Comparison of ENCODE assay signal across 11 cellular contexts in the genomic region with DNA sequence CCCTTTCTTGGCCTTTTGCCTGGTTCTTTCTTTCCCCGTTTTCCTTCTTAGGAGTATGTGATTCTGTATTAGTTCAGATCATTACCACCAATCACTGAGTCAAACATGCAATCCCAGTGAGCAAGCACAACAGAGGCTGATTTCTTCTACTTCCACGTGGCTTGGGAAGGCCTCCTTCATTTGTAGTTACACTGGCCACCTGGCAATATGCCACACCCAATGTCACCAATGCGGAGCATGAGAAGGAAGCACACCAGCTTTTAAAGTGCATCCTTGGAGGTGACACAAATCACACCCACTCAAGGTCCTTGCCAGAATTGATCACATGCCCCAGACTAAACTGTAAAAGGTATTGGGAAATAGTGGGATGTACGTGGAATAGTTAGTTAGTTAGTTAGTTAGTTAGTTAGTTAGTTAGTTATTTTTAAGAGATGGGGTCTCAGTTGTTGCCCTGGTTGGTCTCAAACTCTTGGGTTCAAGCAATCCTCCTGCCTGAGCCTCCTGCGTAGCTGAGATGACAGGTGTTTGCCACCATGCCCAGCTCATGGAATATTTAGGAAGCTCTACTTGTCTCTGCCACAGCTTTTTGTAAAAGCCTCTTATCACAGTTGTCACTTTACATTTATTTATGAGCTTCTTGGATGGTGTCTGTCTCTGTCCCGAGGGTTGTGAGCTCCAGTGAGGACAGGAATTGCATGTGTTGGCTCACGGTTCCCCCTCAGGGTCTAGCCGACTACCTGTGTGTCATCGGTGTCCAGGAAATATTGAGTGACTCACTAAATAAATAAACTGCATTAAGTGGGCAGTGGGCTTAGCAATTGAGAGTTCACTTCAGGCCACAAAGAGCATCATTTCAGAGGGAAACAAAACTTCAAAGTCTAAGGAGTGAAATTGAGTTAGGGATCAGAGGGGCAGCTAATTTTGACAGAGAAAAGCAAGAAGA. TPM values are rescaled to one million over a fixed set of nuclear protein-coding genes. Genes with fewer than 3 reads are reported as not detected.
DNase-seq lines count a peak whose midpoint lies in the region; ATAC-seq and TF ChIP-seq lines count a peak whose summit lies in the region.
"Had no signal": no experiment of that assay in that cellular context is flagged by ENCODE, and none has a peak within 500 bp of the region (broad histone marks: within the 10 kb centered on the region; RNA-seq: fewer than 3 reads in every experiment).

No MANE protein-coding gene starts in this region.

- peaks cover 31% of the 10 kb centered on the region for H3K4me1 Mint-ChIP-seq in activated CD4-positive, alpha-beta T cell treated with anti-CD3 and anti-CD28 coated beads, Interleukin-2, amount 10 ng/mL, durations not matched to agents 7 days and 5 days
- H3K4me1 Mint-ChIP-seq in activated T-helper 1 cell treated with anti-CD3 and anti-CD28 coated beads, Interleukin-12 subunit alpha, Interleukin-12 subunit beta, Interleukin-2, Interleukin-4 antibody, amounts not matched to agents 30 ng/mL and 10 ng/mL and 1 ng/mL, durations not matched to agents 14 hours and 24 hours and 36 hours (ENCODE audit: low read depth) = peaks cover 47% of the 10 kb centered on the region

- in situ Hi-C loops in Panc1 (cut with HindIII; ENCODE audit: low pct_unique_long_range_greater_than_20kb, low sequenced_read_pairs) = no loop called here

- H2AFZ ChIP-seq in smooth muscle cell (ENCODE audit: low read depth) = no peak overlapping the region

- H3K4me3 Mint-ChIP-seq in activated CD4-positive, alpha-beta T cell treated with anti-CD3 and anti-CD28 coated beads, Interleukin-2, amount 10 ng/mL, durations not matched to agents 7 days and 5 days = no peak overlapping the region
- no peak overlapping the region for H3K4me3 Mint-ChIP-seq in activated T-helper 1 cell treated with anti-CD3 and anti-CD28 coated beads, Interleukin-12 subunit alpha, Interleukin-12 subunit beta, Interleukin-2, Interleukin-4 antibody, amounts not matched to agents 30 ng/mL and 10 ng/mL and 1 ng/mL, durations not matched to agents 14 hours and 24 hours and 36 hours
- H3K4me3 Mint-ChIP-seq: stimulated activated naive CD8-positive, alpha-beta T cell treated with anti-CD3 and anti-CD28 coated beads, Interleukin-15, Interleukin-2, amounts not matched to agents 100 ng/mL and 50 ng/mL, for 24 hours had no signal

- H3K27ac ChIP-seq in Panc1 (ENCODE audit: low read length) (peak overlapping the region; percentile 56), smooth muscle cell (ENCODE audit: low read depth) (peak overlapping the region; percentile 71), sigmoid colon (no peak overlapping the region)

- H3K36me3 Mint-ChIP-seq in activated CD4-positive, alpha-beta T cell treated with anti-CD3 and anti-CD28 coated beads, Interleukin-2, amount 10 ng/mL, durations not matched to agents 7 days and 5 days (ENCODE audit: low read depth) = peaks cover 3% of the 10 kb centered on the region
- no peaks in the 10 kb centered on the region for H3K36me3 Mint-ChIP-seq in activated T-helper 1 cell treated with anti-CD3 and anti-CD28 coated beads, Interleukin-12 subunit alpha, Interleukin-12 subunit beta, Interleukin-2, Interleukin-4 antibody, amounts not matched to agents 30 ng/mL and 10 ng/mL and 1 ng/mL, durations not matched to agents 14 hours and 24 hours and 36 hours (ENCODE audit: low read depth)
- H3K36me3 Mint-ChIP-seq: activated naive CD4-positive, alpha-beta T cell treated with anti-CD3 and anti-CD28 coated beads, Interleukin-2, amount 50 U/mL, for 72 hours had no signal

- DNase-seq in activated CD4-positive, alpha-beta T cell treated with anti-CD3 and anti-CD28 coated beads, Interleukin-2, amount 10 ng/mL, durations not matched to agents 7 days and 5 days = no peak
- DNase-seq in activated CD4-positive, alpha-beta T cell treated with anti-CD3 and anti-CD28 coated beads for 1 hour = no peak
- DNase-seq in Panc1 (ENCODE audit: low read depth, low spot score) (peak; percentile 64), fibroblast of mammary gland (ENCODE audit: low read depth) (peak; percentile 57), smooth muscle cell (lab: John Stamatoyannopoulos, UW; ENCODE audit: unreplicated experiment) (no peak), GF-D8 (lab: John Stamatoyannopoulos, UW) (no peak), sigmoid colon (no peak)
- DNase-seq in activated T-helper 1 cell treated with anti-CD3 and anti-CD28 coated beads, Interleukin-12 subunit alpha, Interleukin-12 subunit beta, Interleukin-2, Interleukin-4 antibody, amounts not matched to agents 30 ng/mL and 10 ng/mL and 1 ng/mL, durations not matched to agents 14 hours and 24 hours and 36 hours (ENCODE audit: low spot score) = no peak
- DNase-seq: activated CD4-positive, alpha-beta T cell treated with anti-CD3 and anti-CD28 coated beads for 48 hours had no signal

- no TSS peak for BruUV-seq in Panc1 (replicated peaks; lab: Mats Ljungman, UMichigan)

- peak; percentile 83 for ATAC-seq in Panc1
- ATAC-seq: activated naive CD4-positive, alpha-beta T cell treated with anti-CD3 and anti-CD28 coated beads, Interleukin-2, amount 50 U/mL, for 72 hours had no signal

- H3K4me1 ChIP-seq in Panc1 (ENCODE audit: control insufficient read depth, insufficient read depth, low read length) (peaks cover 21% of the 10 kb centered on the region), smooth muscle cell (ENCODE audit: low read depth) (peaks cover 10% of the 10 kb centered on the region), sigmoid colon (no peaks in the 10 kb centered on the region)

- peaks cover 4% of the 10 kb centered on the region for H3F3A ChIP-seq in smooth muscle cell (ENCODE audit: low read depth)

- no peak overlapping the region for H3K4me3 ChIP-seq in Panc1 (ENCODE audit: low read depth in 2 of 2, low read length in 2 of 2)
- no peak overlapping the region for H3K4me3 ChIP-seq in fibroblast of mammary gland (ENCODE audit: control insufficient read depth, low read depth, low read length)
- H3K4me3 ChIP-seq in smooth muscle cell = no peak overlapping the region
- no peak overlapping the region for H3K4me3 ChIP-seq in sigmoid colon

- no peaks in the 10 kb centered on the region for H3K27me3 Mint-ChIP-seq in activated CD4-positive, alpha-beta T cell treated with anti-CD3 and anti-CD28 coated beads, Interleukin-2, amount 10 ng/mL, durations not matched to agents 7 days and 5 days
- peaks cover 2% of the 10 kb centered on the region for H3K27me3 Mint-ChIP-seq in activated T-helper 1 cell treated with anti-CD3 and anti-CD28 coated beads, Interleukin-12 subunit alpha, Interleukin-12 subunit beta, Interleukin-2, Interleukin-4 antibody, amounts not matched to agents 30 ng/mL and 10 ng/mL and 1 ng/mL, durations not matched to agents 14 hours and 24 hours and 36 hours (ENCODE audit: insufficient read depth)
- H3K27me3 Mint-ChIP-seq: stimulated activated naive CD8-positive, alpha-beta T cell treated with anti-CD3 and anti-CD28 coated beads, Interleukin-15, Interleukin-2, amounts not matched to agents 100 ng/mL and 50 ng/mL, for 24 hours had no signal

- intact Hi-C loops in Panc1 (cut with micrococcal nuclease; ENCODE audit: unreplicated experiment) = no loop called here
- intact Hi-C loops in sigmoid colon (cut with DNase I) = no loop called here
- intact Hi-C loops in activated T-helper 1 cell treated with anti-CD3 and anti-CD28 coated beads, Interleukin-12 subunit alpha, Interleukin-12 subunit beta, Interleukin-2, Interleukin-4 antibody, amounts not matched to agents 30 ng/mL and 10 ng/mL and 1 ng/mL, durations not matched to agents 14 hours and 24 hours and 36 hours (cut with micrococcal nuclease) = no loop called here

- POLR2A ChIA-PET in activated CD4-positive, alpha-beta T cell treated with anti-CD3 and anti-CD28 coated beads, Interleukin-2, amount 10 ng/mL, durations not matched to agents 7 days and 5 days (lab: Charles Lee) = no interaction called here
- POLR2A ChIA-PET in Panc1 (lab: Charles Lee) = interaction anchor here (0.6 kb wide), 1 partner anchor 32 kb away, joined by 15 read pairs; no protein-coding TSS in a partner anchor

- TF ChIP-seq POLR2A in sigmoid colon (IDR thresholded peaks at IDR 0.05) = no peak

- H3K9me3 Mint-ChIP-seq in activated CD4-positive, alpha-beta T cell treated with anti-CD3 and anti-CD28 coated beads, Interleukin-2, amount 10 ng/mL, durations not matched to agents 7 days and 5 days = peaks cover 6% of the 10 kb centered on the region
- peaks cover 4% of the 10 kb centered on the region for H3K9me3 Mint-ChIP-seq in activated T-helper 1 cell treated with anti-CD3 and anti-CD28 coated beads, Interleukin-12 subunit alpha, Interleukin-12 subunit beta, Interleukin-2, Interleukin-4 antibody, amounts not matched to agents 30 ng/mL and 10 ng/mL and 1 ng/mL, durations not matched to agents 14 hours and 24 hours and 36 hours
- H3K9me3 Mint-ChIP-seq: stimulated activated naive CD8-positive, alpha-beta T cell treated with anti-CD3 and anti-CD28 coated beads, Interleukin-15, Interleukin-2, amounts not matched to agents 100 ng/mL and 50 ng/mL, for 24 hours had no signal

- no peak for TF ChIP-seq EP300 in sigmoid colon (IDR thresholded peaks at IDR 0.05)

- peak overlapping the region; percentile 23 for H3K4me2 ChIP-seq in smooth muscle cell

- CTCF ChIA-PET in activated CD4-positive, alpha-beta T cell treated with anti-CD3 and anti-CD28 coated beads, Interleukin-2, amount 10 ng/mL, durations not matched to agents 7 days and 5 days (lab: Charles Lee) = interaction anchor here (0.6 to 1.6 kb wide), 9 partner anchors 9 to 114 kb away, joined by 3 to 6 read pairs (median 4); no protein-coding TSS in a partner anchor
- CTCF ChIA-PET in Panc1 (lab: Charles Lee) = no interaction called here

- H3K27me3 ChIP-seq in Panc1 (ENCODE audit: control insufficient read depth, insufficient read depth, low read length) (no peaks in the 10 kb centered on the region), smooth muscle cell (ENCODE audit: low read depth) (no peaks in the 10 kb centered on the region), sigmoid colon (no peaks in the 10 kb centered on the region)

- H3K9me3 ChIP-seq in Panc1 (ENCODE audit: control insufficient read depth, insufficient read depth, low read depth, low read length) (no peaks in the 10 kb centered on the region), smooth muscle cell (replicated peaks; ENCODE audit: low read depth) (no peaks in the 10 kb centered on the region), sigmoid colon (no peaks in the 10 kb centered on the region)

- H3K36me3 ChIP-seq in Panc1 (ENCODE audit: control insufficient read depth, insufficient read depth, low read length) = no peaks in the 10 kb centered on the region
- H3K36me3 ChIP-seq in smooth muscle cell (ENCODE audit: low read depth) = no peaks in the 10 kb centered on the region
- H3K36me3 ChIP-seq in sigmoid colon = no peaks in the 10 kb centered on the region

- H3K79me2 ChIP-seq in smooth muscle cell (ENCODE audit: low read depth) = no peaks in the 10 kb centered on the region

- H4K20me1 ChIP-seq in smooth muscle cell (ENCODE audit: low read depth) = no peaks in the 10 kb centered on the region

- peak overlapping the region; percentile 48 for H3K27ac Mint-ChIP-seq in activated CD4-positive, alpha-beta T cell treated with anti-CD3 and anti-CD28 coated beads, Interleukin-2, amount 10 ng/mL, durations not matched to agents 7 days and 5 days
- H3K27ac Mint-ChIP-seq in activated T-helper 1 cell treated with anti-CD3 and anti-CD28 coated beads, Interleukin-12 subunit alpha, Interleukin-12 subunit beta, Interleukin-2, Interleukin-4 antibody, amounts not matched to agents 30 ng/mL and 10 ng/mL and 1 ng/mL, durations not matched to agents 14 hours and 24 hours and 36 hours = no peak overlapping the region
- H3K27ac Mint-ChIP-seq: stimulated activated naive CD8-positive, alpha-beta T cell treated with anti-CD3 and anti-CD28 coated beads, Interleukin-15, Interleukin-2, amounts not matched to agents 100 ng/mL and 50 ng/mL, for 24 hours had no signal

- TF ChIP-seq CTCF in Panc1 (IDR thresholded peaks at IDR 0.05) (no peak), fibroblast of mammary gland (conservative IDR thresholded peaks at IDR 0.05; ENCODE audit: control insufficient read depth, insufficient read depth, low read depth, low read length) (no peak), smooth muscle cell (IDR thresholded peaks at IDR 0.05; ENCODE audit: borderline replicate concordance, insufficient read depth, poor library complexity, severe bottlenecking) (no peak), sigmoid colon (IDR thresholded peaks at IDR 0.05) (no peak)

- peak overlapping the region; percentile 29 for H3K9ac ChIP-seq in smooth muscle cell (ENCODE audit: low read depth)

- WGBS in smooth muscle cell (ENCODE audit: low lambda C conversion rate) = 50% methylated on average over 9 of the region's 9 CpGs
- WGBS in sigmoid colon, 2 donors = 39 to 68% methylated on average over 9 of the region's 9 CpGs

RNA-seq across cellular contexts. Expression of a gene that starts 28.1 kb away (rescaled TPM):
- 100 to 1,000 TPM; 135 to 154 TPM for total RNA-seq in activated CD4-positive, alpha-beta T cell treated with anti-CD3 and anti-CD28 coated beads, Interleukin-2, amount 10 ng/mL, durations not matched to agents 7 days and 5 days
- total RNA-seq in Panc1 (2021; ENCODE audit: unreplicated experiment) = 39.9 TPM
- 24.9 TPM for polyA plus RNA-seq in Panc1 (2012; ENCODE audit: insufficient read length)
- total RNA-seq in smooth muscle cell = 62.4 and 62.7 TPM in 2 replicates
- 21.7 and 25.5 TPM in 2 replicates for polyA plus RNA-seq in smooth muscle cell
- total RNA-seq in sigmoid colon = 10 to 100 TPM; 63.7 to 77.9 (median 73.4) TPM
- 100 to 1,000 TPM in 1 of 3 donors, 10 to 100 TPM in 2; 60.2 to 128 (median 70.9) TPM for polyA plus RNA-seq in sigmoid colon
- total RNA-seq in activated T-helper 1 cell treated with anti-CD3 and anti-CD28 coated beads, Interleukin-12 subunit alpha, Interleukin-12 subunit beta, Interleukin-2, Interleukin-4 antibody, amounts not matched to agents 30 ng/mL and 10 ng/mL and 1 ng/mL, durations not matched to agents 14 hours and 24 hours and 36 hours = 168 and 170 TPM in 2 replicates

Comparison
In these comparisons a context has a peak if more than half of its experiments do, and no peak if none do; other contexts are left out.
1. DNase-seq: peak in Panc1 (single experiment) and fibroblast of mammary gland (single experiment); none in activated CD4-positive, alpha-beta T cell treated with anti-CD3 and anti-CD28 coated beads, Interleukin-2, amount 10 ng/mL, durations not matched to agents 7 days and 5 days (single experiment), activated CD4-positive, alpha-beta T cell treated with anti-CD3 and anti-CD28 coated beads for 1 hour (single experiment), smooth muscle cell (single experiment), GF-D8 (single experiment), sigmoid colon (single experiment) and activated T-helper 1 cell treated with anti-CD3 and anti-CD28 coated beads, Interleukin-12 subunit alpha, Interleukin-12 subunit beta, Interleukin-2, Interleukin-4 antibody, amounts not matched to agents 30 ng/mL and 10 ng/mL and 1 ng/mL, durations not matched to agents 14 hours and 24 hours and 36 hours (single experiment).
2. H3K27ac ChIP-seq: peak in Panc1 (single experiment) and smooth muscle cell (single experiment); none in sigmoid colon (0 of 4).